In genomic region chr9:134347996-134348395, GRCh38 we compare ENCODE assay signal across 1 cellular context.
TF ChIP-seq lines count a peak whose summit lies in the region.

No MANE protein-coding gene starts in this region.

TF ChIP-seq in GM23338, 12 proteins besides CTCF, POLR2A, EP300 and RAD21 (continued from another document):
- TF ChIP-seq ZNF462 (CRISPR knock-in tag; IDR thresholded peaks at IDR 0.05): no peak
- no peak for TF ChIP-seq REST (IDR thresholded peaks at IDR 0.05; ENCODE audit: unreplicated experiment)
- no peak for TF ChIP-seq CREB1 (CRISPR knock-in tag; IDR thresholded peaks at IDR 0.05; ENCODE audit: low read depth)
- no peak for TF ChIP-seq EZH2phosphoT487 (IDR thresholded peaks at IDR 0.05; ENCODE audit: unreplicated experiment)
- no peak for TF ChIP-seq EZH2 (IDR thresholded peaks at IDR 0.05; ENCODE audit: low read depth, unreplicated experiment)
